In genomic region chr15:55685292-55685691, GRCh38 we compare ENCODE assay signal across 9 cellular contexts.
A peak's percentile ranks its signal among the peaks of the same experiment; 100 is the strongest.
DNase-seq lines count a peak whose midpoint lies in the region; ATAC-seq and TF ChIP-seq lines count a peak whose summit lies in the region.
"Had no signal": no experiment of that assay in that cellular context is flagged by ENCODE, and none has a peak within 500 bp of the region (broad histone marks: within the 10 kb centered on the region; RNA-seq: fewer than 3 reads in every experiment).

No MANE protein-coding gene starts in this region.

- DNase-seq in AG10803 (ENCODE audit: low read depth) (peak; percentile 54), NB4 (ENCODE audit: low read depth) (peak; percentile 22), D341Med (ENCODE audit: low spot score) (no peak), erythroblast (lab: John Stamatoyannopoulos, UW) (no peak), glomerular visceral epithelial cell (ENCODE audit: extremely low spot score) (no peak)
- no peak for DNase-seq in stimulated activated CD4-positive, alpha-beta T cell treated with anti-CD3 and anti-CD28 coated beads, Interleukin-4, amount 100 ng/mL, for 4 hours

- ATAC-seq in GM19023 (IDR thresholded peaks at IDR 0.05; ENCODE audit: unreplicated experiment) (peak; percentile 82), HG02763 (IDR thresholded peaks at IDR 0.05; ENCODE audit: unreplicated experiment) (peak; percentile 75)

- TF ChIP-seq POLR2A in NB4 (IDR thresholded peaks at IDR 0.05; ENCODE audit: extremely low read depth, insufficient read length) (no peak), erythroblast (IDR thresholded peaks at IDR 0.05; ENCODE audit: low read length) (no peak)

- TF ChIP-seq CTCF in AG10803 (conservative IDR thresholded peaks at IDR 0.05; ENCODE audit: low read length) (no peak), NB4 (IDR thresholded peaks at IDR 0.05; ENCODE audit: low read depth, low read length) (no peak)

- H3K4me3 ChIP-seq in AG10803 (ENCODE audit: low read length), result no peak overlapping the region
- no peak overlapping the region for H3K4me3 ChIP-seq in NB4 (ENCODE audit: low read depth, low read length)
- H3K4me3 ChIP-seq: hepatocyte had no signal

Comparison
In these comparisons a context has a peak if more than half of its experiments do, and no peak if none do; other contexts are left out.
1. DNase-seq: peak in AG10803 (single experiment) and NB4 (single experiment); none in D341Med (single experiment), erythroblast (0 of 2), glomerular visceral epithelial cell (single experiment) and stimulated activated CD4-positive, alpha-beta T cell treated with anti-CD3 and anti-CD28 coated beads, Interleukin-4, amount 100 ng/mL, for 4 hours (0 of 2).